ENCODE assay signal across 21 cellular contexts in genomic region chr1:74193908-74194307, GRCh38. TPM values are rescaled to one million over a fixed set of nuclear protein-coding genes. Genes with fewer than 3 reads are reported as not detected.
DNase-seq lines count a peak whose midpoint lies in the region; ATAC-seq, FAIRE-seq and TF ChIP-seq lines count a peak whose summit lies in the region.
"Had no signal": no experiment of that assay in that cellular context is flagged by ENCODE, and none has a peak within 500 bp of the region (broad histone marks: within the 10 kb centered on the region; RNA-seq: fewer than 3 reads in every experiment).

No MANE protein-coding gene starts in this region.

- TF ChIP-seq CTCF in astrocyte (IDR thresholded peaks at IDR 0.05; ENCODE audit: insufficient read depth, low read depth, low read length) (no peak), foreskin keratinocyte (conservative IDR thresholded peaks at IDR 0.05) (no peak), natural killer cell (IDR thresholded peaks at IDR 0.05) (no peak)

- H3K36me3 ChIP-seq in astrocyte (ENCODE audit: insufficient read depth, low read length): no peaks in the 10 kb centered on the region
- H3K36me3 ChIP-seq: esophagus muscularis mucosa, sigmoid colon, transverse colon had no signal

- H3K9ac ChIP-seq in astrocyte (ENCODE audit: low read length): no peak overlapping the region

- DNase-seq in AG08396 (ENCODE audit: low spot score) (peak; percentile 20), HPDE6-E6E7 (ENCODE audit: extremely low spot score) (peak; percentile 1), astrocyte (ENCODE audit: low read depth) (peak; percentile 30), foreskin keratinocyte (peak; percentile 1 to 36), natural killer cell (no peak), sciatic nerve (ENCODE audit: low spot score) (no peak), NCI-H2081 treated with DMSO at 0.1 percent for 48 hours (lab: John Stamatoyannopoulos, UW) (no peak)
- DNase-seq: activated CD4-positive, alpha-beta T cell treated with anti-CD3 and anti-CD28 coated beads, Interleukin-2, amount 50 U/mL, for 4 hours; activated naive CD8-positive, alpha-beta T cell treated with anti-CD3 and anti-CD28 coated beads, Interleukin-2, amount 50 U/mL, for 24 hours; activated T-cell treated with anti-CD3 and anti-CD28 coated beads, Interleukin-2, amount 50 U/mL, for 48 hours; dermis blood vessel endothelial cell; DMS153; NCI-H1092; sigmoid colon; transverse colon had no signal

- H3K9me3 Mint-ChIP-seq in astrocyte (ENCODE audit: unreplicated experiment) (peaks cover 1% of the 10 kb centered on the region), natural killer cell (no peaks in the 10 kb centered on the region)

- no peak overlapping the region for H3K4me2 ChIP-seq in astrocyte (ENCODE audit: low read length)

- no peaks in the 10 kb centered on the region for H3K4me1 ChIP-seq in astrocyte (ENCODE audit: insufficient read depth, low read length)
- H3K4me1 ChIP-seq in foreskin keratinocyte: peaks cover 16% of the 10 kb centered on the region

- H3K79me2 ChIP-seq in astrocyte (ENCODE audit: insufficient read depth, low read length): no peaks in the 10 kb centered on the region

- no peak overlapping the region for H3K27ac Mint-ChIP-seq in astrocyte (ENCODE audit: unreplicated experiment)
- H3K27ac Mint-ChIP-seq in natural killer cell: no peak overlapping the region
- H3K27ac Mint-ChIP-seq: activated naive CD8-positive, alpha-beta T cell treated with anti-CD3 and anti-CD28 coated beads, Interleukin-2, amount 50 U/mL, for 24 hours; B cell had no signal

- H3K4me1 Mint-ChIP-seq in astrocyte (ENCODE audit: low read depth, unreplicated experiment) (peaks cover 4% of the 10 kb centered on the region), natural killer cell (peaks cover 14 to 20% of the 10 kb centered on the region in 2 donors)

- no peaks in the 10 kb centered on the region for H3K36me3 Mint-ChIP-seq in astrocyte (ENCODE audit: low read depth, unreplicated experiment)
- H3K36me3 Mint-ChIP-seq in natural killer cell: no peaks in the 10 kb centered on the region

- H3K27me3 ChIP-seq in astrocyte (ENCODE audit: insufficient read depth, low read length) (no peaks in the 10 kb centered on the region), foreskin keratinocyte (no peaks in the 10 kb centered on the region)
- H3K27me3 ChIP-seq: esophagus muscularis mucosa, sigmoid colon, transverse colon had no signal

- no peak for FAIRE-seq in astrocyte (lab: Jason Lieb, UNC)
- FAIRE-seq: TTC549 had no signal

- H4K20me1 ChIP-seq in astrocyte (ENCODE audit: insufficient read depth, low read length): no peaks in the 10 kb centered on the region

- H3K27me3 Mint-ChIP-seq in astrocyte (ENCODE audit: low read depth, unreplicated experiment) (no peaks in the 10 kb centered on the region), natural killer cell (ENCODE audit: low read depth in 2 of 2) (peaks cover 0 to 8% of the 10 kb centered on the region in 2 donors)
- H3K27me3 Mint-ChIP-seq: B cell had no signal

- H3K27ac ChIP-seq in astrocyte (ENCODE audit: low read depth, low read length) (no peak overlapping the region), foreskin keratinocyte (no peak overlapping the region)
- H3K27ac ChIP-seq: esophagus muscularis mucosa, sigmoid colon, SK-N-MC, transverse colon had no signal

- H3K4me3 ChIP-seq in astrocyte (ENCODE audit: insufficient read depth, low read depth, low read length): no peak overlapping the region
- H3K4me3 ChIP-seq: esophagus muscularis mucosa, sigmoid colon, SK-N-MC, transverse colon had no signal

- no peaks in the 10 kb centered on the region for H3K9me3 ChIP-seq in astrocyte (ENCODE audit: insufficient read depth, low read depth, low read length)
- H3K9me3 ChIP-seq: esophagus muscularis mucosa, sigmoid colon, transverse colon had no signal

- H2AFZ ChIP-seq in astrocyte (ENCODE audit: low read depth, low read length): no peak overlapping the region

- intact Hi-C loops in natural killer cell (cut with micrococcal nuclease): no loop called here
- intact Hi-C loops in sciatic nerve (cut with DNase I): no loop called here

- H3K4me3 Mint-ChIP-seq in astrocyte (ENCODE audit: unreplicated experiment): no peak overlapping the region
- no peak overlapping the region for H3K4me3 Mint-ChIP-seq in natural killer cell
- H3K4me3 Mint-ChIP-seq: activated naive CD8-positive, alpha-beta T cell treated with anti-CD3 and anti-CD28 coated beads, Interleukin-2, amount 50 U/mL, for 24 hours; B cell had no signal

- ATAC-seq in foreskin keratinocyte: no peak
- no peak for ATAC-seq in natural killer cell
- no peak for ATAC-seq in activated CD4-positive, CD25-positive, alpha-beta regulatory T cell treated with anti-CD3 and anti-CD28 coated beads, Interleukin-2, amount 50 U/mL, for 24 hours
- ATAC-seq in sciatic nerve: no peak
- ATAC-seq: activated naive CD8-positive, alpha-beta T cell treated with anti-CD3 and anti-CD28 coated beads, Interleukin-2, amount 50 U/mL, for 24 hours had no signal

RNA-seq across cellular contexts. Expression of gene LRRIQ3, which starts 4.1 kb away (rescaled TPM):
- total RNA-seq in astrocyte (0.19 and 0.52 TPM in 2 replicates), foreskin keratinocyte (1.0 and 2.1 TPM in 2 replicates), natural killer cell (under 1 TPM; 0.16 to 0.85 (median 0.59) TPM), sciatic nerve (0.49 TPM)
- 0.75 and 1.0 TPM in 2 replicates for polyA plus RNA-seq in foreskin keratinocyte

RNA-seq across cellular contexts. Expression of gene FPGT, which starts 4.1 kb away (rescaled TPM):
- total RNA-seq in astrocyte (9.1 and 9.9 TPM in 2 replicates), foreskin keratinocyte (12.9 and 16.0 TPM in 2 replicates), natural killer cell (1 to 10 TPM; 3.0 to 5.4 (median 3.5) TPM), sciatic nerve (23.1 TPM)
- polyA plus RNA-seq in foreskin keratinocyte: 4.4 and 5.3 TPM in 2 replicates

RNA-seq across cellular contexts. Expression of gene TNNI3K, which starts 41.3 kb away (rescaled TPM):
- total RNA-seq in astrocyte (0.45 TPM in 1 of 2 replicates, not detected in the other), foreskin keratinocyte (not detected in 2 replicates), natural killer cell (under 1 TPM in 1 of 3 donors, not detected in 2; 0.72 TPM), sciatic nerve (9.6 TPM)
- not detected in 2 replicates for polyA plus RNA-seq in foreskin keratinocyte
- total RNA-seq: dermis blood vessel endothelial cell, lung microvascular endothelial cell had no signal

Comparison
In these comparisons a context has a peak if more than half of its experiments do, and no peak if none do; other contexts are left out.
1. DNase-seq: peak in AG08396 (single experiment), HPDE6-E6E7 (single experiment), astrocyte (single experiment) and foreskin keratinocyte (2 of 2); none in natural killer cell (single experiment), sciatic nerve (single experiment) and NCI-H2081 treated with DMSO at 0.1 percent for 48 hours (single experiment).